ENCODE assay signal across 8 cellular contexts in genomic region chr16:234468-235305, GRCh38. TPM values are rescaled to one million over a fixed set of nuclear protein-coding genes. Genes with fewer than 3 reads are reported as not detected.
DNase-seq lines count a peak whose midpoint lies in the region; ATAC-seq, FAIRE-seq and TF ChIP-seq lines count a peak whose summit lies in the region.

FAM234A (plus strand) TSS chr16:234821; CDS start chr16:254414, 19,593 bp downstream.

- DNase-seq in Calu3 (peak; percentile 98), HUDEP-2 (lab: John Stamatoyannopoulos, UW; ENCODE audit: unreplicated experiment in 76 of 76) (peak in 75 of 76 experiments; percentile 31 to 95 (median 84)), NOMO-1 treated with DMSO at 0.1 percent for 48 hours (lab: John Stamatoyannopoulos, UW; ENCODE audit: unreplicated experiment) (peak; percentile 87), H1 (ENCODE audit: low read depth in 1 of 2, low spot score in 2 of 2) (peak; percentile 68 to 94), mesenchymal stem cell (peak; percentile 93)
- DNase-seq in activated CD8-positive, alpha-beta memory T cell treated with anti-CD3 and anti-CD28 coated beads for 4 hours (ENCODE audit: low read depth in 2 of 2) = peak; percentile 85 to 89
- DNase-seq in stimulated activated CD8-positive, alpha-beta memory T cell treated with anti-CD3 and anti-CD28 coated beads, Interleukin-12 subunit alpha, Interleukin-12 subunit beta, amount 100 ng/mL, for 4 hours (ENCODE audit: low read depth) = peak; percentile 93

- peaks cover 0 to 5% of the 10 kb centered on the region in 2 experiments; a peak in 3 of 4 replicates for H3K79me2 ChIP-seq in H1 (ENCODE audit: control insufficient read depth in 1 of 2, insufficient read depth in 2 of 2, low read length in 2 of 2)

- H3K23me2 ChIP-seq in H1 (ENCODE audit: low read depth, low read length) = peaks cover 8% of the 10 kb centered on the region

- peaks cover 25% of the 10 kb centered on the region for H3K36me3 Mint-ChIP-seq in Calu3 (ENCODE audit: insufficient read depth, unreplicated experiment)

- 2% methylated on average over 59 of the region's 85 CpGs; no CpG with 5 or more reads in 1 of the 2 experiments for WGBS in H1 (ENCODE audit: extremely low coverage in 1 of 2, insufficient coverage in 1 of 2, insufficient read length in 1 of 2, insufficient replicate concordance in 2 of 2, low coverage in 1 of 2, low lambda C conversion rate in 2 of 2, missing lambda C conversion rate in 1 of 2), 2 experiments
- under 1% methylated on average over 82 of the region's 85 CpGs for WGBS in mesenchymal stem cell

- POLR2A ChIA-PET in H1 (lab: Charles Lee; ENCODE audit: partially characterized antibody) = interaction anchor here (0.6 to 2.0 kb wide), 17 partner anchors 8 to 136 kb away, joined by 3 to 7 read pairs (median 4); partner anchors contain the start of gene MRPL28

- H3K14ac ChIP-seq in H1 (ENCODE audit: insufficient read length) = no peak within 1 kb of the TSS
- H3K14ac ChIP-seq in mesenchymal stem cell (ENCODE audit: low read length in 2 of 2) = peak within 1 kb of the TSS in 1 of 2 experiments; percentile 99

- peak; percentile 89 for ATAC-seq in GM21381 (IDR thresholded peaks at IDR 0.05; ENCODE audit: unreplicated experiment)

- H3K23ac ChIP-seq in H1 (ENCODE audit: insufficient read length) = no peak within 1 kb of the TSS
- peak within 1 kb of the TSS; percentile 1 to 14 for H3K23ac ChIP-seq in mesenchymal stem cell (ENCODE audit: low read length in 2 of 2)

- H2BK120ac ChIP-seq in H1 (replicated peaks; ENCODE audit: low read depth, low read length) (no peak within 1 kb of the TSS), mesenchymal stem cell (ENCODE audit: low read depth, low read length) (no peak within 1 kb of the TSS)

- H3K9me3 ChIP-seq in H1 (ENCODE audit: insufficient read depth in 2 of 2, low read depth in 1 of 2, low read length in 1 of 2) = no peaks in the 10 kb centered on the region
- H3K9me3 ChIP-seq in mesenchymal stem cell (ENCODE audit: control insufficient read depth, low read length) = no peaks in the 10 kb centered on the region

- TF ChIP-seq RAD21 in H1 (IDR thresholded peaks at IDR 0.05 in 1 of 2, conservative IDR thresholded peaks at IDR 0.05 in 1 of 2; ENCODE audit: low read depth in 2 of 2, low read length in 2 of 2) = no peak; a peak in 1 of 4 replicates

- H4K5ac ChIP-seq in H1 (ENCODE audit: insufficient read length, low read depth, low read length) = peak within 1 kb of the TSS; percentile 86

- H3K79me1 ChIP-seq in H1 (ENCODE audit: low read depth, low read length) (no peaks in the 10 kb centered on the region; the same call in 1 of the 2 replicates), mesenchymal stem cell (replicated peaks; ENCODE audit: low read length, poor library complexity, severe bottlenecking) (peaks cover 8% of the 10 kb centered on the region)

- peak within 1 kb of the TSS; percentile 87 to 96 for H3K4me2 ChIP-seq in H1 (ENCODE audit: insufficient read depth in 1 of 2, low read depth in 2 of 2, low read length in 2 of 2)
- H3K4me2 ChIP-seq in mesenchymal stem cell (ENCODE audit: low read length, poor library complexity, severe bottlenecking) = peak within 1 kb of the TSS; percentile 93

- CTCF ChIA-PET in Calu3 (lab: Charles Lee) (interaction anchor here (0.6 to 1.9 kb wide), 6 partner anchors 15 to 621 kb away, joined by 3 to 18 read pairs (median 6); partner anchors contain the start of gene AXIN1), H1 (lab: Charles Lee; ENCODE audit: partially characterized antibody) (interaction anchor here (0.7 to 2.0 kb wide), 11 partner anchors 11 to 350 kb away, joined by 3 to 9 read pairs (median 3); partner anchors contain the start of gene AXIN1)

- no peaks in the 10 kb centered on the region for H3K9me3 Mint-ChIP-seq in Calu3 (ENCODE audit: low read depth, unreplicated experiment)

- peak within 1 kb of the TSS; percentile 75 for H3K56ac ChIP-seq in H1 (replicated peaks; ENCODE audit: insufficient read length, low read depth, low read length)

- peak; percentile 92 to 95 for TF ChIP-seq POLR2A in H1 (IDR thresholded peaks at IDR 0.05; ENCODE audit: control extremely low read depth in 1 of 2, low read depth in 2 of 2, low read length in 2 of 2)

- H3K27me3 Mint-ChIP-seq in Calu3 (ENCODE audit: unreplicated experiment) = no peaks in the 10 kb centered on the region

- H3K4me3 Mint-ChIP-seq in Calu3 (ENCODE audit: low read depth, unreplicated experiment) = peak within 1 kb of the TSS; percentile 90

- intact Hi-C loops in Calu3 (cut with micrococcal nuclease; ENCODE audit: unreplicated experiment) = no loop called here

- no peak within 1 kb of the TSS for H2AK5ac ChIP-seq in H1 (ENCODE audit: low read depth, low read length)
- H2AK5ac ChIP-seq in mesenchymal stem cell (ENCODE audit: low read length, severe bottlenecking) = no peak within 1 kb of the TSS

- H3K9ac ChIP-seq in H1 (replicated peaks in 1 of 4; ENCODE audit: extremely low read depth in 1 of 4, low read depth in 3 of 4, low read length in 3 of 4) (peak within 1 kb of the TSS; percentile 51 to 92 (median 90)), mesenchymal stem cell (ENCODE audit: low read length) (peak within 1 kb of the TSS; percentile 100)

- TF ChIP-seq CTCF in Calu3 (IDR thresholded peaks at IDR 0.05; ENCODE audit: unreplicated experiment) (peak; percentile 65), H1 (IDR thresholded peaks at IDR 0.05; ENCODE audit: control extremely low read depth in 1 of 3, insufficient read depth in 1 of 3, low read depth in 1 of 3, low read length in 3 of 3) (peak; percentile 4 to 42 (median 27); a peak in 3 of 4 replicates)

- 0 out of 2 replicates have a peak within 1 kb of the TSS, but pooled peaks have one; percentile 61 for H2BK20ac ChIP-seq in H1 (ENCODE audit: low read length)

- H2BK12ac ChIP-seq in H1 (ENCODE audit: low read depth, low read length) (peak within 1 kb of the TSS; percentile 94), mesenchymal stem cell (ENCODE audit: low read length in 2 of 2) (peak within 1 kb of the TSS; percentile 42 to 97)

- peaks cover 0 to 2% of the 10 kb centered on the region in 2 experiments for H4K20me1 ChIP-seq in H1 (replicated peaks in 1 of 2; ENCODE audit: control insufficient read depth in 1 of 2, insufficient read depth in 2 of 2, low read length in 2 of 2)

- H3K4me1 ChIP-seq in H1 (replicated peaks in 1 of 4; ENCODE audit: control insufficient read depth in 3 of 4, insufficient read depth in 4 of 4, low read length in 3 of 4) (no peaks in the 10 kb centered on the region), mesenchymal stem cell (ENCODE audit: control insufficient read depth, insufficient read depth, low read depth, low read length) (peaks cover 1% of the 10 kb centered on the region)

- H3K4me1 Mint-ChIP-seq in Calu3 (ENCODE audit: low read depth, unreplicated experiment) = no peaks in the 10 kb centered on the region

- no peaks in the 10 kb centered on the region for H3K36me3 ChIP-seq in H1 (ENCODE audit: control insufficient read depth in 2 of 4, insufficient read depth in 4 of 4, low read length in 3 of 4)
- H3K36me3 ChIP-seq in mesenchymal stem cell (ENCODE audit: control insufficient read depth in 1 of 2, insufficient read depth in 2 of 2, low read depth in 1 of 2, low read length in 2 of 2) = peaks cover 3 to 4% of the 10 kb centered on the region in 2 experiments

- no TSS peak for BruUV-seq in Calu3 (replicated peaks; lab: Mats Ljungman, UMichigan)

- H3K27ac ChIP-seq in H1 (ENCODE audit: low read depth, low read length) = peak within 1 kb of the TSS; percentile 93
- H3K27ac ChIP-seq in mesenchymal stem cell (ENCODE audit: low read length, poor library complexity, severe bottlenecking) = peak within 1 kb of the TSS; percentile 84

- peak within 1 kb of the TSS; percentile 98 for H4K91ac ChIP-seq in H1 (replicated peaks; ENCODE audit: insufficient read length, low read length)
- peak within 1 kb of the TSS; percentile 82 for H4K91ac ChIP-seq in mesenchymal stem cell (ENCODE audit: low read length)

- FAIRE-seq in H1 (lab: Jason Lieb, UNC) = no peak

- peak within 1 kb of the TSS; percentile 93; the same call in 1 of the 2 replicates for H4K8ac ChIP-seq in H1 (ENCODE audit: extremely low read depth, insufficient read depth, low read length)
- peak within 1 kb of the TSS; percentile 66 for H4K8ac ChIP-seq in mesenchymal stem cell (ENCODE audit: low read length)

- H3K27me3 ChIP-seq in H1 (replicated peaks in 1 of 4; ENCODE audit: control insufficient read depth in 3 of 4, extremely low read depth in 1 of 4, insufficient read depth in 3 of 4, low read length in 3 of 4) (no peaks in the 10 kb centered on the region), mesenchymal stem cell (ENCODE audit: control insufficient read depth in 1 of 2, insufficient read depth in 1 of 2, low read length in 2 of 2) (no peaks in the 10 kb centered on the region)

- H2AFZ ChIP-seq in H1 (ENCODE audit: low read length) (peak within 1 kb of the TSS; percentile 64; the same call in 1 of the 2 replicates), mesenchymal stem cell (ENCODE audit: low read depth, low read length) (peak within 1 kb of the TSS; percentile 99)

- peak within 1 kb of the TSS; percentile 47 to 98 (median 81) for H3K4me3 ChIP-seq in H1 (ENCODE audit: extremely low read depth in 1 of 4, insufficient read depth in 2 of 4, low read depth in 3 of 4, low read length in 4 of 4)
- H3K4me3 ChIP-seq in mesenchymal stem cell (ENCODE audit: insufficient read depth in 1 of 2, low read depth in 1 of 2, low read length in 2 of 2) = peak within 1 kb of the TSS; percentile 76 to 100

- H3K18ac ChIP-seq in H1 (ENCODE audit: extremely low read depth, low read length) (peak within 1 kb of the TSS; percentile 100), mesenchymal stem cell (ENCODE audit: low read depth in 1 of 2, low read length in 2 of 2) (peak within 1 kb of the TSS; percentile 86 to 100)

- H2BK5ac ChIP-seq in H1 (ENCODE audit: low read depth, low read length) = peak within 1 kb of the TSS; percentile 99
- H2BK5ac ChIP-seq in mesenchymal stem cell (ENCODE audit: low read depth, low read length, poor library complexity, severe bottlenecking) = peak within 1 kb of the TSS; percentile 47

- no peak for TF ChIP-seq EP300 in H1 (IDR thresholded peaks at IDR 0.05; ENCODE audit: borderline replicate concordance in 1 of 2, low read depth in 2 of 2, low read length in 2 of 2)

- H3K4ac ChIP-seq in H1 (replicated peaks; ENCODE audit: insufficient read length, low read depth, low read length) (peak within 1 kb of the TSS; percentile 17), mesenchymal stem cell (ENCODE audit: low read depth in 1 of 2, low read length in 2 of 2) (peak within 1 kb of the TSS; percentile 67 to 92)

- H3K27ac Mint-ChIP-seq in Calu3 (ENCODE audit: unreplicated experiment) = peak within 1 kb of the TSS; percentile 93

- peak within 1 kb of the TSS; percentile 92; the same call in 1 of the 2 replicates for H2BK15ac ChIP-seq in H1 (ENCODE audit: low read length)
- H2BK15ac ChIP-seq in mesenchymal stem cell (ENCODE audit: low read depth, poor library complexity, severe bottlenecking) = no peak within 1 kb of the TSS

RNA-seq across cellular contexts. Expression of gene FAM234A, which starts in this region (rescaled TPM):
- 118 and 130 TPM in 2 replicates for total RNA-seq in Calu3 (2022)
- total RNA-seq in H1 (2021; fragmentation: NEBNext Ultra II Directional; extraction: Animal tissue kit (Norgen Biotek cat#: 25700)) = 104 and 108 TPM in 2 replicates
- polyA plus RNA-seq in H1 (2011; rRNA removed) = 80.6 and 131 TPM in 2 replicates
- polyA plus RNA-seq in H1 (2011; cell fraction: cytosol; rRNA removed) = 64.7 TPM
- 131 TPM for polyA plus RNA-seq in H1 (2011; cell fraction: nucleus; rRNA removed)
- 46.8 to 81.6 TPM (median 75.8 TPM) in 4 replicates for polyA plus RNA-seq in H1 (2012, experiment 1 of 2)
- 137 TPM for polyA plus RNA-seq in H1 (2012, experiment 2 of 2)
- 187 TPM for polyA plus RNA-seq in H1 (2013, experiment 1 of 2)
- polyA plus RNA-seq in H1 (2013, experiment 2 of 2) = 191 TPM
- 30.0 and 32.1 TPM in 2 replicates for polyA minus RNA-seq in H1 (2011; rRNA and poly(A)+ RNA removed)
- polyA minus RNA-seq in H1 (2011; cell fraction: cytosol; rRNA and poly(A)+ RNA removed) = 50.3 TPM
- polyA minus RNA-seq in H1 (2011; cell fraction: nucleus; rRNA and poly(A)+ RNA removed) = 36.9 TPM
- polyA plus RNA-seq in mesenchymal stem cell (2013, experiment 1 of 2) = 118 TPM
- polyA plus RNA-seq in mesenchymal stem cell (2013, experiment 2 of 2) = 110 TPM

Comparison
In these comparisons a context has a peak if more than half of its experiments do, and no peak if none do; other contexts are left out.
1. Peak in every context shown above with its lines: DNase-seq, ATAC-seq, H3K4me3 ChIP-seq and H3K27ac ChIP-seq.